ENCODE assay signal across 22 cellular contexts in genomic region chr2:236980961-236981360, GRCh38.
"Had no signal": no experiment of that assay in that cellular context is flagged by ENCODE, and none has a peak within 500 bp of the region (broad histone marks: within the 10 kb centered on the region; RNA-seq: fewer than 3 reads in every experiment).

No MANE protein-coding gene starts in this region.

- DNase-seq: Kasumi-1, MM.1S, NCI-H1092 treated with DMSO at 0.1 percent for 48 hours, NCI-H1436, NCI-H187, NCI-H2029, NCI-H2081 treated with DMSO at 0.1 percent for 48 hours, NCI-H2171, NCI-H226, NCI-H446, NCI-H510A, NCI-H524 treated with DMSO at 0.1 percent for 48 hours, NCI-H69, NCI-H774, PC-3, SHP77 treated with DMSO at 0.1 percent for 48 hours, SJCRH30 had no signal

- H3K4me2 ChIP-seq: KMS-11 had no signal

- H3K27ac ChIP-seq: HL-60, KMS-11, RWPE1, SJCRH30 had no signal

- H3K4me3 ChIP-seq: K562, SJCRH30 had no signal

- H3K27me3 ChIP-seq: SJCRH30 had no signal

- H3K36me3 ChIP-seq: SJCRH30 had no signal

- H3K9ac ChIP-seq: KMS-11 had no signal

- FAIRE-seq: HTR-8/SVneo, K562 had no signal
